Comparison of ENCODE assay signal across 21 cellular contexts in the genomic region with DNA sequence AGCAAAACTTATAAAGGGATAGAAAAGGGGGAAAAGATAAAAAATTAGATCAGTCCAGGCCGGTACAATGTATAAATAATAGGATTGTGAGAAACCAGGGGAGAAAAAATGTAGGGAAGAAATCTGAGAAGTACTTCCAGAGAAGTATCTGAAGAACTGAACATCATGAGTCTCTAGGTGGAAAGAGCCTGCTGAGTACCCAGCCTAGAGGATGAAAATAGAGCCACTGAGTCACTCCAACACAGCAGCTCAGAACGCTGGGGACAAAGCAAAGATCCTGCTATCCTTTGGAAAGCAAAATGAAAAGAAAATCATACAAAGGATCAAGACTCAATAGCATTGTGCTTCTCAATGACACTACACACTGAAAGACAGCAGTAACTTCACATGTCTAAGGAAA.
A peak's percentile ranks its signal among the peaks of the same experiment; 100 is the strongest.
DNase-seq lines count a peak whose midpoint lies in the region; ATAC-seq and TF ChIP-seq lines count a peak whose summit lies in the region.
"Had no signal": no experiment of that assay in that cellular context is flagged by ENCODE, and none has a peak within 500 bp of the region (broad histone marks: within the 10 kb centered on the region; RNA-seq: fewer than 3 reads in every experiment).

No MANE protein-coding gene starts in this region.

- H3K4me1 ChIP-seq in GM23338 (ENCODE audit: insufficient read depth) (peaks cover 13% of the 10 kb centered on the region), body of pancreas (peaks cover 35% of the 10 kb centered on the region), PC-3 (ENCODE audit: insufficient read depth, low read length) (peaks cover 10% of the 10 kb centered on the region)

- intact Hi-C loops in body of pancreas (cut with DNase I) (no loop called here), PC-3 (cut with micrococcal nuclease) (no loop called here)

- H2AFZ ChIP-seq in GM23338 (no peak overlapping the region), PC-3 (ENCODE audit: low read length) (no peak overlapping the region)

- H3F3A ChIP-seq in GM23338 (replicated peaks; ENCODE audit: low read depth) (no peaks in the 10 kb centered on the region), PC-3 (ENCODE audit: low read length, unreplicated experiment) (no peaks in the 10 kb centered on the region)

- H3K9ac ChIP-seq in PC-3 (ENCODE audit: low read length) = no peak overlapping the region

- no peak for ATAC-seq in activated T-cell treated with anti-CD3 and anti-CD28 coated beads, Interleukin-2, amount 50 U/mL, for 72 hours (replicated peaks in 1 of 2)
- ATAC-seq in GM23338 = no peak
- no peak for ATAC-seq in body of pancreas
- no peak for ATAC-seq in PC-3

- H3K9me2 ChIP-seq in GM23338 (ENCODE audit: insufficient read depth) (no peaks in the 10 kb centered on the region), PC-3 (replicated peaks; ENCODE audit: low read length) (no peaks in the 10 kb centered on the region)

- H3K9me3 Mint-ChIP-seq in activated T-cell treated with anti-CD3 and anti-CD28 coated beads, Interleukin-2, amount 50 U/mL, for 72 hours = no peaks in the 10 kb centered on the region
- peaks cover 11% of the 10 kb centered on the region; the same call in 2 of the 3 replicates for H3K9me3 Mint-ChIP-seq in GM23338
- H3K9me3 Mint-ChIP-seq in neural crest cell = no peaks in the 10 kb centered on the region

- H3K36me3 ChIP-seq in GM23338 (ENCODE audit: insufficient read depth) = peaks cover 11% of the 10 kb centered on the region
- H3K36me3 ChIP-seq in body of pancreas (replicated peaks in 1 of 2; ENCODE audit: insufficient read depth in 1 of 2, low read depth in 2 of 2) = no peaks in the 10 kb centered on the region
- H3K36me3 ChIP-seq in PC-3 (ENCODE audit: low read depth, low read length) = peaks cover 7% of the 10 kb centered on the region

- H3K27me3 ChIP-seq in GM23338 (ENCODE audit: insufficient read depth) (no peaks in the 10 kb centered on the region), body of pancreas (no peaks in the 10 kb centered on the region), PC-3 (ENCODE audit: low read length) (no peaks in the 10 kb centered on the region)
- H3K27me3 ChIP-seq: brain microvascular endothelial cell, tibial nerve had no signal

- no peak for DNase-seq in activated T-cell treated with anti-CD3 and anti-CD28 coated beads, Interleukin-2, amount 50 U/mL, for 72 hours
- DNase-seq in activated T-cell treated with anti-CD3 and anti-CD28 coated beads, Interleukin-2, amount 50 U/mL, for 48 hours = no peak
- no peak for DNase-seq in GM23338 (ENCODE audit: low spot score)
- DNase-seq in body of pancreas = no peak
- DNase-seq in neural crest cell (ENCODE audit: low read depth, low spot score) = no peak
- no peak for DNase-seq in PC-3
- no peak for DNase-seq in SHP77 treated with DMSO at 0.1 percent for 48 hours (lab: John Stamatoyannopoulos, UW)
- no peak for DNase-seq in NCI-H446 treated with DMSO at 0.1 percent for 48 hours (lab: John Stamatoyannopoulos, UW)
- DNase-seq: 8988T; activated CD4-positive, alpha-beta T cell treated with anti-CD3 and anti-CD28 coated beads for 1 hour; AML-193; brain microvascular endothelial cell; KBM-7; NCI-H146; NCI-H2171 treated with DMSO at 0.1 percent for 48 hours; NCI-H69; stimulated activated CD4-positive, alpha-beta T cell treated with anti-CD3 and anti-CD28 coated beads, Interleukin-4, amount 100 ng/mL, for 1 hour; stimulated activated naive CD4-positive, alpha-beta T cell treated with Interleukin-2 at 50 U/mL for 16 hours had no signal

- TF ChIP-seq POLR2A in body of pancreas (IDR thresholded peaks at IDR 0.05) = no peak

- POLR2A ChIA-PET in PC-3 (lab: Charles Lee; ENCODE audit: unreplicated experiment) = no interaction called here

- no peaks in the 10 kb centered on the region for H3K27me3 Mint-ChIP-seq in activated T-cell treated with anti-CD3 and anti-CD28 coated beads, Interleukin-2, amount 50 U/mL, for 72 hours (ENCODE audit: low read depth)
- H3K27me3 Mint-ChIP-seq in GM23338 (ENCODE audit: insufficient read depth, low read depth, poor library complexity) = peaks cover 5% of the 10 kb centered on the region
- no peaks in the 10 kb centered on the region for H3K27me3 Mint-ChIP-seq in neural crest cell (ENCODE audit: low read depth)

- H3K4me1 Mint-ChIP-seq in activated T-cell treated with anti-CD3 and anti-CD28 coated beads, Interleukin-2, amount 50 U/mL, for 72 hours (ENCODE audit: low read depth) = peaks cover 15% of the 10 kb centered on the region
- peaks cover 11% of the 10 kb centered on the region for H3K4me1 Mint-ChIP-seq in GM23338
- peaks cover 6% of the 10 kb centered on the region for H3K4me1 Mint-ChIP-seq in neural crest cell

- BruUV-seq in PC-3 (replicated peaks; lab: Mats Ljungman, UMichigan) = no TSS peak

- H3K79me2 ChIP-seq in GM23338 (replicated peaks; ENCODE audit: insufficient read depth) (no peaks in the 10 kb centered on the region), PC-3 (ENCODE audit: low read length) (no peaks in the 10 kb centered on the region)

- WGBS in body of pancreas, 2 donors = 76 to 83% methylated on average over 2 of the region's 2 CpGs

- H4K20me1 ChIP-seq in GM23338 (replicated peaks; ENCODE audit: insufficient read depth) = no peaks in the 10 kb centered on the region
- no peaks in the 10 kb centered on the region for H4K20me1 ChIP-seq in PC-3 (ENCODE audit: low read length)

- H3K27ac Mint-ChIP-seq in activated T-cell treated with anti-CD3 and anti-CD28 coated beads, Interleukin-2, amount 50 U/mL, for 72 hours = peak overlapping the region; percentile 18
- peak overlapping the region; percentile 17; the same call in 1 of the 2 replicates for H3K27ac Mint-ChIP-seq in GM23338
- H3K27ac Mint-ChIP-seq in neural crest cell (ENCODE audit: unreplicated experiment) = peak overlapping the region; percentile 52

- H3K4me3 Mint-ChIP-seq in activated T-cell treated with anti-CD3 and anti-CD28 coated beads, Interleukin-2, amount 50 U/mL, for 72 hours = no peak overlapping the region
- no peak overlapping the region for H3K4me3 Mint-ChIP-seq in GM23338
- peak overlapping the region; percentile 3 for H3K4me3 Mint-ChIP-seq in neural crest cell

- H3K9me3 ChIP-seq in body of pancreas (no peaks in the 10 kb centered on the region), PC-3 (ENCODE audit: low read length) (no peaks in the 10 kb centered on the region)
- H3K9me3 ChIP-seq: HAP-1, tibial nerve had no signal

- TF ChIP-seq CTCF in GM23338 (conservative IDR thresholded peaks at IDR 0.05; ENCODE audit: low read depth in 2 of 2) (no peak), body of pancreas (IDR thresholded peaks at IDR 0.05) (no peak), neural crest cell (conservative IDR thresholded peaks at IDR 0.05) (no peak), PC-3 (conservative IDR thresholded peaks at IDR 0.05; ENCODE audit: low read depth, low read length) (no peak)

- peaks cover 8 to 9% of the 10 kb centered on the region in 2 donors for H3K36me3 Mint-ChIP-seq in activated T-cell treated with anti-CD3 and anti-CD28 coated beads, Interleukin-2, amount 50 U/mL, for 72 hours (ENCODE audit: insufficient read depth in 2 of 2)
- H3K36me3 Mint-ChIP-seq in GM23338 (ENCODE audit: low read depth) (peaks cover 47% of the 10 kb centered on the region), neural crest cell (ENCODE audit: low read depth) (peaks cover 29% of the 10 kb centered on the region)

- CTCF ChIA-PET in PC-3 (lab: Charles Lee) = no interaction called here

- H3K4me2 ChIP-seq in GM23338 (peak overlapping the region; percentile 30; the same call in 1 of the 2 replicates), PC-3 (ENCODE audit: low read length) (no peak overlapping the region)

- H3K4me3 ChIP-seq in GM23338 (no peak overlapping the region), body of pancreas (no peak overlapping the region), PC-3 (ENCODE audit: low read length) (no peak overlapping the region)
- H3K4me3 ChIP-seq: HAP-1, lung, tibial nerve had no signal

- H3K27ac ChIP-seq in GM23338 (ENCODE audit: low read depth) (peak overlapping the region; percentile 40; the same call in 1 of the 2 replicates), body of pancreas (peak overlapping the region in 3 of 4 donors; percentile 37 to 68 (median 43)), PC-3 (ENCODE audit: low read length) (no peak overlapping the region)
- H3K27ac ChIP-seq: brain microvascular endothelial cell, tibial nerve had no signal

TF ChIP-seq in GM23338, 12 proteins besides CTCF, POLR2A, EP300 and RAD21:
- TF ChIP-seq JUNB (IDR thresholded peaks at IDR 0.05; ENCODE audit: unreplicated experiment) (no peak), CREB1 (CRISPR knock-in tag; IDR thresholded peaks at IDR 0.05; ENCODE audit: low read depth) (no peak), ZNF114 (CRISPR knock-in tag; IDR thresholded peaks at IDR 0.05) (no peak), ZNF331 (CRISPR knock-in tag; IDR thresholded peaks at IDR 0.05; ENCODE audit: low read depth) (no peak), EZH2 (IDR thresholded peaks at IDR 0.05; ENCODE audit: low read depth, unreplicated experiment) (no peak)
- TF ChIP-seq, protein P1, sequence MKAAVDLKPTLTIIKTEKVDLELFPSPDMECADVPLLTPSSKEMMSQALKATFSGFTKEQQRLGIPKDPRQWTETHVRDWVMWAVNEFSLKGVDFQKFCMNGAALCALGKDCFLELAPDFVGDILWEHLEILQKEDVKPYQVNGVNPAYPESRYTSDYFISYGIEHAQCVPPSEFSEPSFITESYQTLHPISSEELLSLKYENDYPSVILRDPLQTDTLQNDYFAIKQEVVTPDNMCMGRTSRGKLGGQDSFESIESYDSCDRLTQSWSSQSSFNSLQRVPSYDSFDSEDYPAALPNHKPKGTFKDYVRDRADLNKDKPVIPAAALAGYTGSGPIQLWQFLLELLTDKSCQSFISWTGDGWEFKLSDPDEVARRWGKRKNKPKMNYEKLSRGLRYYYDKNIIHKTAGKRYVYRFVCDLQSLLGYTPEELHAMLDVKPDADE (IDR thresholded peaks at IDR 0.05) = no peak
